Comparison of ENCODE assay signal across 1 cellular context in the genomic region with DNA sequence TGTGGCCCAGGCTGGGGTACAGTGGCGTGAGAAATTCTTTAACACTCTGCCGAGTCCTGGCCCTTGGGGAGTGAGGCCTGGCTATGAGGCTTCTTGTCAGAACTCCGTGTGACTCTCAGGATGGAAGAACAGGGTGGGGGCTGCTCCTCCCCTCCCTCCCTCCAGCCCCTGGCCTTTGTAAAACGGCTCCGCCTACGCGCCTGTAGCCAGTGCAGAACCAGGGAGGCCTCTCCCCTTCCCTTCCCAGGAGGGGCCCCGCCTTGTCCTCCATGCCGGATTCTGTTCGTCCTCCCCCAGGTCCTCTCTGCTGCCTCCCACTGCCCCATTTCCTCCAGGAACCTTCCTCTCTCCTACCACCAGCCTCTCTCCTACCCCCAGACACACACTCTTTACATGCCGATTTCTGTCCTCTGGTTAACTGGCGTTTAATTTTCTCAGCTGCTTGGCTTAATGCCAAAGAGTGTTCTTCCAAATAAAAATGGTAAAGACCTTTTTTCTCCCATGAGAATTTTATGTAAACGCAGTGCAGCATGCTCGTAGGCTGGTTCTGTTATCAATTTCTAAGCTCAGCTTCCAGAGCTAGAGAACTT.
A peak's percentile ranks its signal among the peaks of the same experiment; 100 is the strongest.
TF ChIP-seq lines count a peak whose summit lies in the region.

No MANE protein-coding gene starts in this region.

TF ChIP-seq in HEK293, 187 proteins besides CTCF, POLR2A, EP300 and RAD21 (continued from another document and continues in another):
- TF ChIP-seq EGR2 (tag by site-specific recombination; IDR thresholded peaks at IDR 0.05; ENCODE audit: low read depth) (peak; percentile 99), ZNF626 (tag by site-specific recombination; IDR thresholded peaks at IDR 0.05) (no peak), ZNF341 (tag by site-specific recombination; IDR thresholded peaks at IDR 0.05; ENCODE audit: low read depth) (peak; percentile 86), WT1 (tag by site-specific recombination; IDR thresholded peaks at IDR 0.05) (peak; percentile 90), ZNF19 (tag by site-specific recombination; IDR thresholded peaks at IDR 0.05; ENCODE audit: low read depth) (no peak), MEIS1 (CRISPR knock-in tag; IDR thresholded peaks at IDR 0.05; ENCODE audit: borderline replicate concordance) (no peak), ZFHX2 (tag by site-specific recombination; conservative IDR thresholded peaks at IDR 0.05) (peak; percentile 99), ZBTB21 (tag by site-specific recombination; IDR thresholded peaks at IDR 0.05) (no peak), KLF8 (tag by site-specific recombination; IDR thresholded peaks at IDR 0.05) (peak; percentile 56; the same call in 1 of the 2 replicates), RBAK (tag by site-specific recombination; IDR thresholded peaks at IDR 0.05) (no peak), ZBTB20 (tag by site-specific recombination; IDR thresholded peaks at IDR 0.05) (peak; percentile 84), ZNF37A (tag by site-specific recombination; IDR thresholded peaks at IDR 0.05) (no peak), ZNF324 (tag by site-specific recombination; IDR thresholded peaks at IDR 0.05) (peak; percentile 90), ZNF658 (tag by site-specific recombination; IDR thresholded peaks at IDR 0.05) (no peak), HOXA7 (CRISPR knock-in tag; IDR thresholded peaks at IDR 0.05; ENCODE audit: borderline replicate concordance) (no peak), ZNF792 (tag by site-specific recombination; IDR thresholded peaks at IDR 0.05) (no peak), ZSCAN23 (tag by site-specific recombination; IDR thresholded peaks at IDR 0.05) (peak; percentile 79; the same call in 1 of the 2 replicates), ZFP37 (tag by site-specific recombination; IDR thresholded peaks at IDR 0.05) (no peak), KLF7 (tag by site-specific recombination; IDR thresholded peaks at IDR 0.05; ENCODE audit: borderline replicate concordance) (peak; percentile 85; the same call in 1 of the 2 replicates), ZFP69B (tag by site-specific recombination; IDR thresholded peaks at IDR 0.05) (peak; percentile 90), SP2 (tag by site-specific recombination; IDR thresholded peaks at IDR 0.05) (peak; percentile 80), IKZF3 (tag by site-specific recombination; IDR thresholded peaks at IDR 0.05) (peak; percentile 74), ZNF521 (tag by site-specific recombination; IDR thresholded peaks at IDR 0.05) (no peak), ZNF529 (tag by site-specific recombination; IDR thresholded peaks at IDR 0.05; ENCODE audit: insufficient replicate concordance) (no peak), ZNF221 (tag by site-specific recombination; IDR thresholded peaks at IDR 0.05; ENCODE audit: borderline replicate concordance) (no peak), ZNF423 (tag by site-specific recombination; IDR thresholded peaks at IDR 0.05) (peak; percentile 84), ZSCAN16 (tag by site-specific recombination; IDR thresholded peaks at IDR 0.05) (0 out of 2 replicates have a peak, but pooled peaks have one; percentile 30), YY2 (tag by site-specific recombination; IDR thresholded peaks at IDR 0.05) (no peak; the same call in 1 of the 2 replicates), ZBTB17 (tag by site-specific recombination; IDR thresholded peaks at IDR 0.05) (peak; percentile 90), ZNF155 (tag by site-specific recombination; IDR thresholded peaks at IDR 0.05) (no peak), ZNF169 (tag by site-specific recombination; IDR thresholded peaks at IDR 0.05) (no peak)
- TF ChIP-seq, protein P1, sequence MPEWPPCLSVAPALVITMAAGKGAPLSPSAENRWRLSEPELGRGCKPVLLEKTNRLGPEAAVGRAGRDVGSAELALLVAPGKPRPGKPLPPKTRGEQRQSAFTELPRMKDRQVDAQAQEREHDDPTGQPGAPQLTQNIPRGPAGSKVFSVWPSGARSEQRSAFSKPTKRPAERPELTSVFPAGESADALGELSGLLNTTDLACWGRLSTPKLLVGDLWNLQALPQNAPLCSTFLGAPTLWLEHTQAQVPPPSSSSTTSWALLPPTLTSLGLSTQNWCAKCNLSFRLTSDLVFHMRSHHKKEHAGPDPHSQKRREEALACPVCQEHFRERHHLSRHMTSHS (tag by site-specific recombination; IDR thresholded peaks at IDR 0.05): no peak
- TF ChIP-seq, protein P2, sequence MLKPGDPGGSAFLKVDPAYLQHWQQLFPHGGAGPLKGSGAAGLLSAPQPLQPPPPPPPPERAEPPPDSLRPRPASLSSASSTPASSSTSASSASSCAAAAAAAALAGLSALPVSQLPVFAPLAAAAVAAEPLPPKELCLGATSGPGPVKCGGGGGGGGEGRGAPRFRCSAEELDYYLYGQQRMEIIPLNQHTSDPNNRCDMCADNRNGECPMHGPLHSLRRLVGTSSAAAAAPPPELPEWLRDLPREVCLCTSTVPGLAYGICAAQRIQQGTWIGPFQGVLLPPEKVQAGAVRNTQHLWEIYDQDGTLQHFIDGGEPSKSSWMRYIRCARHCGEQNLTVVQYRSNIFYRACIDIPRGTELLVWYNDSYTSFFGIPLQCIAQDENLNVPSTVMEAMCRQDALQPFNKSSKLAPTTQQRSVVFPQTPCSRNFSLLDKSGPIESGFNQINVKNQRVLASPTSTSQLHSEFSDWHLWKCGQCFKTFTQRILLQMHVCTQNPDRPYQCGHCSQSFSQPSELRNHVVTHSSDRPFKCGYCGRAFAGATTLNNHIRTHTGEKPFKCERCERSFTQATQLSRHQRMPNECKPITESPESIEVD (tag by site-specific recombination; IDR thresholded peaks at IDR 0.05): peak; percentile 86; the same call in 1 of the 2 replicates
- TF ChIP-seq, protein P3, sequence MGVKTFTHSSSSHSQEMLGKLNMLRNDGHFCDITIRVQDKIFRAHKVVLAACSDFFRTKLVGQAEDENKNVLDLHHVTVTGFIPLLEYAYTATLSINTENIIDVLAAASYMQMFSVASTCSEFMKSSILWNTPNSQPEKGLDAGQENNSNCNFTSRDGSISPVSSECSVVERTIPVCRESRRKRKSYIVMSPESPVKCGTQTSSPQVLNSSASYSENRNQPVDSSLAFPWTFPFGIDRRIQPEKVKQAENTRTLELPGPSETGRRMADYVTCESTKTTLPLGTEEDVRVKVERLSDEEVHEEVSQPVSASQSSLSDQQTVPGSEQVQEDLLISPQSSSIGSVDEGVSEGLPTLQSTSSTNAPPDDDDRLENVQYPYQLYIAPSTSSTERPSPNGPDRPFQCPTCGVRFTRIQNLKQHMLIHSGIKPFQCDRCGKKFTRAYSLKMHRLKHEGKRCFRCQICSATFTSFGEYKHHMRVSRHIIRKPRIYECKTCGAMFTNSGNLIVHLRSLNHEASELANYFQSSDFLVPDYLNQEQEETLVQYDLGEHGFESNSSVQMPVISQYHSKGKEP (tag by site-specific recombination; IDR thresholded peaks at IDR 0.05): peak; percentile 57; the same call in 1 of the 2 replicates
- TF ChIP-seq, protein P4, sequence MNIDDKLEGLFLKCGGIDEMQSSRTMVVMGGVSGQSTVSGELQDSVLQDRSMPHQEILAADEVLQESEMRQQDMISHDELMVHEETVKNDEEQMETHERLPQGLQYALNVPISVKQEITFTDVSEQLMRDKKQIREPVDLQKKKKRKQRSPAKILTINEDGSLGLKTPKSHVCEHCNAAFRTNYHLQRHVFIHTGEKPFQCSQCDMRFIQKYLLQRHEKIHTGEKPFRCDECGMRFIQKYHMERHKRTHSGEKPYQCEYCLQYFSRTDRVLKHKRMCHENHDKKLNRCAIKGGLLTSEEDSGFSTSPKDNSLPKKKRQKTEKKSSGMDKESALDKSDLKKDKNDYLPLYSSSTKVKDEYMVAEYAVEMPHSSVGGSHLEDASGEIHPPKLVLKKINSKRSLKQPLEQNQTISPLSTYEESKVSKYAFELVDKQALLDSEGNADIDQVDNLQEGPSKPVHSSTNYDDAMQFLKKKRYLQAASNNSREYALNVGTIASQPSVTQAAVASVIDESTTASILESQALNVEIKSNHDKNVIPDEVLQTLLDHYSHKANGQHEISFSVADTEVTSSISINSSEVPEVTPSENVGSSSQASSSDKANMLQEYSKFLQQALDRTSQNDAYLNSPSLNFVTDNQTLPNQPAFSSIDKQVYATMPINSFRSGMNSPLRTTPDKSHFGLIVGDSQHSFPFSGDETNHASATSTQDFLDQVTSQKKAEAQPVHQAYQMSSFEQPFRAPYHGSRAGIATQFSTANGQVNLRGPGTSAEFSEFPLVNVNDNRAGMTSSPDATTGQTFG (tag by site-specific recombination; IDR thresholded peaks at IDR 0.05; ENCODE audit: borderline replicate concordance): no peak
- TF ChIP-seq, protein P5, sequence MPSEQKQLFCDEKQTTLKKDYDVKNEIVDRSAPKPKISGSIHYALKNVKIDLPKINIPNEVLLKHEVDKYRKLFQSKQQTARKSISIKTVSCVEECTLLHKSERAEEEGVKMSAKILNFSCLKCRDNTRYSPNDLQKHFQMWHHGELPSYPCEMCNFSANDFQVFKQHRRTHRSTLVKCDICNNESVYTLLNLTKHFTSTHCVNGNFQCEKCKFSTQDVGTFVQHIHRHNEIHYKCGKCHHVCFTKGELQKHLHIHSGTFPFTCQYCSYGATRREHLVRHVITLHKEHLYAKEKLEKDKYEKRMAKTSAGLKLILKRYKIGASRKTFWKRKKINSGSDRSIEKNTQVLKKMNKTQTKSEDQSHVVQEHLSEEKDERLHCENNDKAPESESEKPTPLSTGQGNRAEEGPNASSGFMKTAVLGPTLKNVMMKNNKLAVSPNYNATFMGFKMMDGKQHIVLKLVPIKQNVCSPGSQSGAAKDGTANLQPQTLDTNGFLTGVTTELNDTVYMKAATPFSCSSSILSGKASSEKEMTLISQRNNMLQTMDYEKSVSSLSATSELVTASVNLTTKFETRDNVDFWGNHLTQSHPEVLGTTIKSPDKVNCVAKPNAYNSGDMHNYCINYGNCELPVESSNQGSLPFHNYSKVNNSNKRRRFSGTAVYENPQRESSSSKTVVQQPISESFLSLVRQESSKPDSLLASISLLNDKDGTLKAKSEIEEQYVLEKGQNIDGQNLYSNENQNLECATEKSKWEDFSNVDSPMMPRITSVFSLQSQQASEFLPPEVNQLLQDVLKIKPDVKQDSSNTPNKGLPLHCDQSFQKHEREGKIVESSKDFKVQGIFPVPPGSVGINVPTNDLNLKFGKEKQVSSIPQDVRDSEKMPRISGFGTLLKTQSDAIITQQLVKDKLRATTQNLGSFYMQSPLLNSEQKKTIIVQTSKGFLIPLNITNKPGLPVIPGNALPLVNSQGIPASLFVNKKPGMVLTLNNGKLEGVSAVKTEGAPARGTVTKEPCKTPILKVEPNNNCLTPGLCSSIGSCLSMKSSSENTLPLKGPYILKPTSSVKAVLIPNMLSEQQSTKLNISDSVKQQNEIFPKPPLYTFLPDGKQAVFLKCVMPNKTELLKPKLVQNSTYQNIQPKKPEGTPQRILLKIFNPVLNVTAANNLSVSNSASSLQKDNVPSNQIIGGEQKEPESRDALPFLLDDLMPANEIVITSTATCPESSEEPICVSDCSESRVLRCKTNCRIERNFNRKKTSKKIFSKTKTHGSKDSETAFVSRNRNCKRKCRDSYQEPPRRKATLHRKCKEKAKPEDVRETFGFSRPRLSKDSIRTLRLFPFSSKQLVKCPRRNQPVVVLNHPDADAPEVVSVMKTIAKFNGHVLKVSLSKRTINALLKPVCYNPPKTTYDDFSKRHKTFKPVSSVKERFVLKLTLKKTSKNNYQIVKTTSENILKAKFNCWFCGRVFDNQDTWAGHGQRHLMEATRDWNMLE (tag by site-specific recombination; conservative IDR thresholded peaks at IDR 0.05; ENCODE audit: low read depth): no peak
- TF ChIP-seq, protein P6, sequence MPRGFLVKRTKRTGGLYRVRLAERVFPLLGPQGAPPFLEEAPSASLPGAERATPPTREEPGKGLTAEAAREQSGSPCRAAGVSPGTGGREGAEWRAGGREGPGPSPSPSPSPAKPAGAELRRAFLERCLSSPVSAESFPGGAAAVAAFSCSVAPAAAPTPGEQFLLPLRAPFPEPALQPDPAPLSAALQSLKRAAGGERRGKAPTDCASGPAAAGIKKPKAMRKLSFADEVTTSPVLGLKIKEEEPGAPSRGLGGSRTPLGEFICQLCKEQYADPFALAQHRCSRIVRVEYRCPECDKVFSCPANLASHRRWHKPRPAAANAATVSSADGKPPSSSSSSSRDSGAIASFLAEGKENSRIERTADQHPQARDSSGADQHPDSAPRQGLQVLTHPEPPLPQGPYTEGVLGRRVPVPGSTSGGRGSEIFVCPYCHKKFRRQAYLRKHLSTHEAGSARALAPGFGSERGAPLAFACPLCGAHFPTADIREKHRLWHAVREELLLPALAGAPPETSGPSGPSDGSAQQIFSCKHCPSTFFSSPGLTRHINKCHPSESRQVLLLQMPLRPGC (tag by site-specific recombination; IDR thresholded peaks at IDR 0.05): no peak
- TF ChIP-seq, protein P7, sequence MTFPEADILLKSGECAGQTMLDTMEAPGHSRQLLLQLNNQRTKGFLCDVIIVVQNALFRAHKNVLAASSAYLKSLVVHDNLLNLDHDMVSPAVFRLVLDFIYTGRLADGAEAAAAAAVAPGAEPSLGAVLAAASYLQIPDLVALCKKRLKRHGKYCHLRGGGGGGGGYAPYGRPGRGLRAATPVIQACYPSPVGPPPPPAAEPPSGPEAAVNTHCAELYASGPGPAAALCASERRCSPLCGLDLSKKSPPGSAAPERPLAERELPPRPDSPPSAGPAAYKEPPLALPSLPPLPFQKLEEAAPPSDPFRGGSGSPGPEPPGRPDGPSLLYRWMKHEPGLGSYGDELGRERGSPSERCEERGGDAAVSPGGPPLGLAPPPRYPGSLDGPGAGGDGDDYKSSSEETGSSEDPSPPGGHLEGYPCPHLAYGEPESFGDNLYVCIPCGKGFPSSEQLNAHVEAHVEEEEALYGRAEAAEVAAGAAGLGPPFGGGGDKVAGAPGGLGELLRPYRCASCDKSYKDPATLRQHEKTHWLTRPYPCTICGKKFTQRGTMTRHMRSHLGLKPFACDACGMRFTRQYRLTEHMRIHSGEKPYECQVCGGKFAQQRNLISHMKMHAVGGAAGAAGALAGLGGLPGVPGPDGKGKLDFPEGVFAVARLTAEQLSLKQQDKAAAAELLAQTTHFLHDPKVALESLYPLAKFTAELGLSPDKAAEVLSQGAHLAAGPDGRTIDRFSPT (tag by site-specific recombination; IDR thresholded peaks at IDR 0.05): no peak
